ENCODE assay signal across 9 cellular contexts in the genomic region with DNA sequence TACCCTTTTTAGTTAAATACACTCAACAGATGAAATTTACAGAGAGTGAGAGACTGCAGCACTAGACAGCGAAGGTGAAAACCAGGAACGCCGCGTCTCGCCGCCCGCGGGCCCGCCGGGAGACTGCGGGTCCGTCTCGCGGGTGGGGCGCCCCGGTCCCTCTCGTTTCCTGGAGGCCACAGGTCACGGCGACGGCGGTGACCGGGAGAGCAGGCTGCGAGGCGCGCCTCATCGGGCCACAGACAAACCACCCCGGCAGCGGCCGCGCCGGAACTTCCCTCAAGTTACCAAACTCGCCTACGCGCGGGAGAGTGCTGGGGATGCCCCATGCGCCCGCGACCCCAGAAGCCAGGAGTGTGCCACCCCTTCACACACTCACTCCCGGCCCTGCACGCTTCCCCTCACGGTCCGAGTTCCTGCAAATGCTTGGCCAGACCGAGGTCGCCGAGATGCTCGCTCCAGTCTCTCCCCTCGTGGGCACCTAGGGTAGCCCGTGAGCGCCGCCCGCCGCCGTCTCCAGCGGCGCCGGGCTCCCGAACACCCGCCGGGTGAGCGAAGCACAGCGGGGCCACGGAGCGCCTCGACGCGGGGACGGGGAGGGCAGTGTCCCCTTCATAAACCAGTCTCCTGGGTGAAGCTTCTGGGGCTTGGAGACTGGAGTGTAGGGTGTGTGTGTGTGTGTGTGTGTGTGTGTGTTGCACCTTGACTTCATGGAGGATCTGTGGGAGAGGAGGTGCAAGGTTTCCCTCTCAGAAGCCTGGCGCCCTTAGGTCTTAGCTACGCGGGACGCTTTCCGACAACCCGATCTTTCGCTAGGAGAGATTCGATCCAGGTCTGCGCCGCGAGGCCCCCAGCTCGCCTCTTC. TPM values are rescaled to one million over a fixed set of nuclear protein-coding genes. Genes with fewer than 3 reads are reported as not detected.
DNase-seq lines count a peak whose midpoint lies in the region; FAIRE-seq and TF ChIP-seq lines count a peak whose summit lies in the region.
"Had no signal": no experiment of that assay in that cellular context is flagged by ENCODE, and none has a peak within 500 bp of the region (broad histone marks: within the 10 kb centered on the region; RNA-seq: fewer than 3 reads in every experiment).

No MANE protein-coding gene starts in this region.

- H3K36me3 ChIP-seq in esophagus (ENCODE audit: control insufficient read depth in 2 of 2, insufficient read depth in 2 of 2, low read length in 1 of 2) (peaks cover 0 to 2% of the 10 kb centered on the region in 2 donors), muscle layer of colon (ENCODE audit: insufficient read depth, low read length) (no peaks in the 10 kb centered on the region)

- peaks cover 0 to 2% of the 10 kb centered on the region in 2 donors for H3K4me1 ChIP-seq in esophagus (ENCODE audit: control insufficient read depth in 2 of 2, insufficient read depth in 2 of 2, low read length in 1 of 2)
- H3K4me1 ChIP-seq in muscle layer of colon (ENCODE audit: insufficient read depth, low read length), result no peaks in the 10 kb centered on the region

- TF ChIP-seq CTCF in NB4 (IDR thresholded peaks at IDR 0.05; ENCODE audit: low read depth, low read length), result no peak

- DNase-seq in DMS79 treated with DMSO at 0.1 percent for 48 hours (lab: John Stamatoyannopoulos, UW) (peak; percentile 43), DMS79 (lab: John Stamatoyannopoulos, UW) (no peak), NB4 (ENCODE audit: low read depth) (peak; percentile 14), activated T-cell treated with anti-CD3 and anti-CD28 coated beads for 4 hours (peak; percentile 72), RCC 7860 (ENCODE audit: low spot score) (no peak)
- DNase-seq in stimulated activated CD8-positive, alpha-beta memory T cell treated with anti-CD3 and anti-CD28 coated beads, Interleukin-4, amount 100 ng/mL, for 48 hours, result peak; percentile 91

- no peaks in the 10 kb centered on the region for H3K27me3 ChIP-seq in esophagus (ENCODE audit: control insufficient read depth in 1 of 2, insufficient read depth in 2 of 2, low read length in 2 of 2)
- H3K27me3 ChIP-seq in muscle layer of colon (ENCODE audit: control insufficient read depth in 1 of 2, insufficient read depth in 2 of 2, low read length in 2 of 2), result no peaks in the 10 kb centered on the region

- no peaks in the 10 kb centered on the region for H3K9me3 ChIP-seq in esophagus (ENCODE audit: control insufficient read depth in 2 of 2, insufficient read depth in 1 of 2, low read depth in 1 of 2, low read length in 1 of 2)
- H3K9me3 ChIP-seq in muscle layer of colon (ENCODE audit: low read length), result no peaks in the 10 kb centered on the region

- WGBS in esophagus, 2 donors, result 1% methylated on average over 75 to 79 of the region's 79 CpGs

- peak overlapping the region; percentile 20 for H3K9ac ChIP-seq in muscle layer of colon (ENCODE audit: low read length)

- H3K4me3 ChIP-seq in NB4 (ENCODE audit: low read depth, low read length) (no peak overlapping the region), esophagus (ENCODE audit: low read depth in 1 of 2, low read length in 2 of 2) (peak overlapping the region; percentile 59 to 68), muscle layer of colon (ENCODE audit: low read depth in 1 of 2, low read length in 2 of 2) (peak overlapping the region; percentile 44 to 72)

- FAIRE-seq in RCC 7860 (lab: Jason Lieb, UNC), result no peak

- H3K27ac ChIP-seq in esophagus (ENCODE audit: low read depth in 2 of 2, low read length in 1 of 2) (peak overlapping the region; percentile 23 to 36), muscle layer of colon (ENCODE audit: low read depth, low read length) (peak overlapping the region; percentile 40)
- H3K27ac ChIP-seq: C4-2B had no signal

- TF ChIP-seq POLR2A in NB4 (IDR thresholded peaks at IDR 0.05; ENCODE audit: extremely low read depth, insufficient read length), result no peak

RNA-seq across cellular contexts. Expression of a gene that starts 1.4 kb away (rescaled TPM):
- polyA plus RNA-seq in esophagus, result under 1 TPM; 0.24 to 0.26 TPM

Comparison
In these comparisons a context has a peak if more than half of its experiments do, and no peak if none do; other contexts are left out.
1. DNase-seq: peak in DMS79 treated with DMSO at 0.1 percent for 48 hours (single experiment), NB4 (single experiment), activated T-cell treated with anti-CD3 and anti-CD28 coated beads for 4 hours (single experiment) and stimulated activated CD8-positive, alpha-beta memory T cell treated with anti-CD3 and anti-CD28 coated beads, Interleukin-4, amount 100 ng/mL, for 48 hours (single experiment); none in DMS79 (single experiment) and RCC 7860 (single experiment).